Comparison of ENCODE assay signal across 24 cellular contexts in the genomic region with DNA sequence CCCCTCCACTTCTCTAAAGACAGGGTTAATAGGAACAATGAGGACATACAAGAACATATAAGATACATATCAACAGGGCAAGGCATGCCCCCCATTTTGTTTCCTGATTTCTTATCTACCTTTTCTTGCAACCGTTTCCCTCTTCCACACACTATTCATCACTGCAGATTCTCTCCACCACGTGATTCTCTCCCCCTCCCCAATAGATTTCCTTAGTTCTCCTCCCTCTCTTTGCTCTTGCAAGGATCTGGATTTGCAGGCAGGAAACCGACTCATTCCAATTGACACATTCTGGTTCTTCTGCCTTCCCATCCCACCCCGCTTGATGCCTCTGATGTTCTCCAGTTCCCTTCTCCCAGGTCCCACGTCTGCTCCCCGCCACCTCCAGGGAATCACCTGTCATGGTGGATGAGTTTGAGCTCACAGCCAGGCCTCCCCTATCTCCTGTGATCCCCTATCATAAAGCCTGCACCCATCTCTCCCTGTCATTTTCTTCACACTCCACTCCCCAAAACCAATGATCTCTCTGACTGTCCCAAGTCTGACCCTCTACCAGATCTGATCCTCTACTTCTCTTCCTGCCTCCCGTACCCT. TPM values are rescaled to one million over a fixed set of nuclear protein-coding genes. Genes with fewer than 3 reads are reported as not detected.
DNase-seq lines count a peak whose midpoint lies in the region; ATAC-seq and TF ChIP-seq lines count a peak whose summit lies in the region.
"Had no signal": no experiment of that assay in that cellular context is flagged by ENCODE, and none has a peak within 500 bp of the region (broad histone marks: within the 10 kb centered on the region; RNA-seq: fewer than 3 reads in every experiment).

No MANE protein-coding gene starts in this region.

- H3K4me3 ChIP-seq in GM23338 (peak overlapping the region; percentile 96), iPS-15b (ENCODE audit: low read depth, low read length) (peak overlapping the region; percentile 57), osteoblast (ENCODE audit: insufficient read depth, low read length) (no peak overlapping the region), OCI-LY7 (ENCODE audit: low read depth, low read length, poor library complexity, severe bottlenecking) (no peak overlapping the region), right cardiac atrium (ENCODE audit: low read length) (no peak overlapping the region), right lobe of liver (no peak overlapping the region)
- H3K4me3 ChIP-seq: testis had no signal

- peak overlapping the region; percentile 86 for H3K4me3 Mint-ChIP-seq in GM23338
- H3K4me3 Mint-ChIP-seq: activated CD4-positive, alpha-beta memory T cell treated with anti-CD3 and anti-CD28 coated beads, Interleukin-2, amount 10 ng/mL, durations not matched to agents 7 days and 5 days; activated naive CD4-positive, alpha-beta T cell treated with anti-CD3 and anti-CD28 coated beads, Interleukin-2, amount 10 ng/mL, durations not matched to agents 7 days and 5 days; natural killer cell treated with Interleukin-12 subunit alpha and Interleukin-12 subunit beta and Interleukin-15 and Interleukin-18, amount 100 ng/mL, for 72 hours; T-helper 1 cell treated with Interleukin-12 subunit alpha and Interleukin-12 subunit beta and Interleukin-4 antibody, amounts not matched to agents 30 μg/mL and 1 μg/mL, for 36 hours had no signal

- H2AFZ ChIP-seq in GM23338 (no peak overlapping the region), osteoblast (ENCODE audit: low read length) (no peak overlapping the region), OCI-LY7 (ENCODE audit: low read length) (no peak overlapping the region)

- peaks cover 79% of the 10 kb centered on the region for H3K4me1 Mint-ChIP-seq in GM23338

- CTCF ChIA-PET in OCI-LY7 (lab: Charles Lee; ENCODE audit: unreplicated experiment), result interaction anchor here (0.6 kb wide), 1 partner anchor 21 kb away, joined by 3 read pairs; no protein-coding TSS in a partner anchor

- POLR2A ChIA-PET in OCI-LY7 (lab: Charles Lee), result no interaction called here

- H3K27me3 ChIP-seq in GM23338 (ENCODE audit: insufficient read depth), result no peaks in the 10 kb centered on the region
- no peaks in the 10 kb centered on the region for H3K27me3 ChIP-seq in iPS-15b (ENCODE audit: control insufficient read depth, insufficient read depth, low read length)
- no peaks in the 10 kb centered on the region for H3K27me3 ChIP-seq in osteoblast (ENCODE audit: insufficient read depth, low read length)
- no peaks in the 10 kb centered on the region for H3K27me3 ChIP-seq in right cardiac atrium (ENCODE audit: control insufficient read depth, insufficient read depth)
- H3K27me3 ChIP-seq in right lobe of liver, result peaks cover 0 to 5% of the 10 kb centered on the region in 2 donors
- H3K27me3 ChIP-seq: testis had no signal

- peaks cover 21% of the 10 kb centered on the region for H4K20me1 ChIP-seq in GM23338 (replicated peaks; ENCODE audit: insufficient read depth)
- peaks cover 7% of the 10 kb centered on the region for H4K20me1 ChIP-seq in osteoblast (ENCODE audit: insufficient read depth, low read length)
- H4K20me1 ChIP-seq in OCI-LY7 (ENCODE audit: insufficient read depth, low read length), result no peaks in the 10 kb centered on the region; the same call in 1 of the 2 replicates

- no peaks in the 10 kb centered on the region for H3K9me3 ChIP-seq in iPS-15b (ENCODE audit: control insufficient read depth, insufficient read depth, low read length)
- no peaks in the 10 kb centered on the region for H3K9me3 ChIP-seq in osteoblast (ENCODE audit: low read depth, low read length)
- no peaks in the 10 kb centered on the region for H3K9me3 ChIP-seq in OCI-LY7 (ENCODE audit: low read length)
- no peaks in the 10 kb centered on the region for H3K9me3 ChIP-seq in right cardiac atrium (ENCODE audit: control insufficient read depth, low read length)
- no peaks in the 10 kb centered on the region for H3K9me3 ChIP-seq in right lobe of liver
- H3K9me3 ChIP-seq: testis had no signal

- H3K79me2 ChIP-seq in GM23338 (replicated peaks; ENCODE audit: insufficient read depth) (peaks cover 80% of the 10 kb centered on the region), osteoblast (ENCODE audit: insufficient read depth, low read length) (no peaks in the 10 kb centered on the region), OCI-LY7 (ENCODE audit: insufficient read depth, low read depth, low read length) (no peaks in the 10 kb centered on the region)

- ATAC-seq in GM23338 (no peak), right cardiac atrium (no peak), right lobe of liver (no peak)
- ATAC-seq: natural killer cell treated with Interleukin-12 subunit alpha and Interleukin-12 subunit beta and Interleukin-15 and Interleukin-18, amount 100 ng/mL, for 72 hours had no signal

- intact Hi-C loops in OCI-LY7 (cut with micrococcal nuclease; ENCODE audit: unreplicated experiment) (no loop called here), right cardiac atrium (cut with DNase I) (loop anchor here in 1 of 4 donors (10.0 kb wide), 1 partner anchor 701 kb away; the partner anchor contains the start of gene TRIM27), right lobe of liver (cut with DNase I) (no loop called here)

- H3K27ac ChIP-seq in GM23338 (ENCODE audit: low read depth), result peak overlapping the region; percentile 86
- peak overlapping the region; percentile 49 for H3K27ac ChIP-seq in angular gyrus (ENCODE audit: low read depth, low read length)
- no peak overlapping the region for H3K27ac ChIP-seq in osteoblast (ENCODE audit: low read depth, low read length)
- H3K27ac ChIP-seq in OCI-LY7 (ENCODE audit: low read depth, low read length, poor library complexity, severe bottlenecking), result no peak overlapping the region
- no peak overlapping the region for H3K27ac ChIP-seq in right cardiac atrium (ENCODE audit: low read length)
- H3K27ac ChIP-seq in right lobe of liver, result no peak overlapping the region
- H3K27ac ChIP-seq: testis had no signal

- no peak overlapping the region for H3K9ac ChIP-seq in iPS-15b (ENCODE audit: low read depth, low read length)

- H3K27ac Mint-ChIP-seq in GM23338, result peak overlapping the region; percentile 47; the same call in 1 of the 2 replicates
- H3K27ac Mint-ChIP-seq: activated CD4-positive, alpha-beta memory T cell treated with anti-CD3 and anti-CD28 coated beads, Interleukin-2, amount 10 ng/mL, durations not matched to agents 7 days and 5 days; activated naive CD4-positive, alpha-beta T cell treated with anti-CD3 and anti-CD28 coated beads, Interleukin-2, amount 10 ng/mL, durations not matched to agents 7 days and 5 days; natural killer cell treated with Interleukin-12 subunit alpha and Interleukin-12 subunit beta and Interleukin-15 and Interleukin-18, amount 100 ng/mL, for 72 hours; T-helper 1 cell treated with Interleukin-12 subunit alpha and Interleukin-12 subunit beta and Interleukin-4 antibody, amounts not matched to agents 30 μg/mL and 1 μg/mL, for 36 hours had no signal

- H3K4me2 ChIP-seq in GM23338, result peak overlapping the region; percentile 98
- H3K4me2 ChIP-seq in osteoblast (ENCODE audit: insufficient read depth, low read length), result no peak overlapping the region
- H3K4me2 ChIP-seq in OCI-LY7 (ENCODE audit: low read length), result no peak overlapping the region

- no peak for DNase-seq in GM23338 (ENCODE audit: low spot score)
- DNase-seq in osteoblast (ENCODE audit: insufficient read length, low spot score, missing footprints), result peak; percentile 73
- no peak for DNase-seq in OCI-LY7 (ENCODE audit: low spot score)
- DNase-seq in right cardiac atrium, result no peak
- DNase-seq in right lobe of liver, result no peak
- no peak for DNase-seq in T-helper 1 cell
- DNase-seq: activated CD4-positive, alpha-beta memory T cell treated with anti-CD3 and anti-CD28 coated beads, Interleukin-2, amount 10 ng/mL, durations not matched to agents 7 days and 5 days; activated naive CD4-positive, alpha-beta T cell treated with anti-CD3 and anti-CD28 coated beads, Interleukin-2, amount 10 ng/mL, durations not matched to agents 7 days and 5 days; activated T-cell treated with anti-CD3 and anti-CD28 coated beads, Interleukin-2, amount 50 U/mL, for 1 hour; DMS79; mammary epithelial cell; NCI-H1105 treated with DMSO at 0.1 percent for 48 hours; NCI-H526; OCI-M1; Right ventricle myocardium superior; stimulated activated CD4-positive, alpha-beta T cell treated with anti-CD3 and anti-CD28 coated beads, Interleukin-12 subunit alpha, Interleukin-12 subunit beta, amount 100 ng/mL, for 4 hours; testis had no signal

- no peak for TF ChIP-seq POLR2A in right lobe of liver (IDR thresholded peaks at IDR 0.05)

- H3K4me1 ChIP-seq in GM23338 (ENCODE audit: insufficient read depth) (peaks cover 69% of the 10 kb centered on the region), iPS-15b (ENCODE audit: control insufficient read depth, insufficient read depth, low read length) (peaks cover 37% of the 10 kb centered on the region), osteoblast (ENCODE audit: insufficient read depth, low read length) (peaks cover 16% of the 10 kb centered on the region), OCI-LY7 (ENCODE audit: insufficient read depth, low read length, poor library complexity, severe bottlenecking) (peaks cover 15% of the 10 kb centered on the region), right cardiac atrium (ENCODE audit: control insufficient read depth, insufficient read depth, low read length) (peaks cover 2% of the 10 kb centered on the region), right lobe of liver (no peaks in the 10 kb centered on the region)

- no TSS peak for BruUV-seq in OCI-LY7 (replicated peaks; lab: Mats Ljungman, UMichigan)

- no peaks in the 10 kb centered on the region for H3K9me2 ChIP-seq in GM23338 (ENCODE audit: insufficient read depth)
- H3K9me2 ChIP-seq in OCI-LY7 (ENCODE audit: insufficient read depth, low read length), result no peaks in the 10 kb centered on the region

- no peaks in the 10 kb centered on the region for H3K9me3 Mint-ChIP-seq in GM23338
- H3K9me3 Mint-ChIP-seq: activated CD4-positive, alpha-beta memory T cell treated with anti-CD3 and anti-CD28 coated beads, Interleukin-2, amount 10 ng/mL, durations not matched to agents 7 days and 5 days; activated naive CD4-positive, alpha-beta T cell treated with anti-CD3 and anti-CD28 coated beads, Interleukin-2, amount 10 ng/mL, durations not matched to agents 7 days and 5 days; natural killer cell treated with Interleukin-12 subunit alpha and Interleukin-12 subunit beta and Interleukin-15 and Interleukin-18, amount 100 ng/mL, for 72 hours; T-helper 1 cell treated with Interleukin-12 subunit alpha and Interleukin-12 subunit beta and Interleukin-4 antibody, amounts not matched to agents 30 μg/mL and 1 μg/mL, for 36 hours had no signal

- peaks cover 40% of the 10 kb centered on the region for H3K27me3 Mint-ChIP-seq in GM23338 (ENCODE audit: insufficient read depth, low read depth, poor library complexity)

- WGBS in right cardiac atrium, result 60% methylated on average over 7 of the region's 7 CpGs
- WGBS in right lobe of liver (ENCODE audit: insufficient coverage, low coverage, low lambda C conversion rate, missing lambda C conversion rate), result 41% methylated on average over 7 of the region's 7 CpGs

- no peak for TF ChIP-seq CTCF in GM23338 (conservative IDR thresholded peaks at IDR 0.05; ENCODE audit: low read depth in 2 of 2)
- TF ChIP-seq CTCF in osteoblast (IDR thresholded peaks at IDR 0.05; ENCODE audit: extremely low read depth, low read depth, low read length), result no peak
- no peak for TF ChIP-seq CTCF in OCI-LY7 (conservative IDR thresholded peaks at IDR 0.05; ENCODE audit: low read length)
- TF ChIP-seq CTCF in right lobe of liver (IDR thresholded peaks at IDR 0.05), result no peak

- H3K36me3 Mint-ChIP-seq in GM23338 (ENCODE audit: low read depth), result peaks cover 60% of the 10 kb centered on the region
- H3K36me3 Mint-ChIP-seq: natural killer cell treated with Interleukin-12 subunit alpha and Interleukin-12 subunit beta and Interleukin-15 and Interleukin-18, amount 100 ng/mL, for 72 hours had no signal

- peaks cover 43% of the 10 kb centered on the region for H3F3A ChIP-seq in GM23338 (replicated peaks; ENCODE audit: low read depth)

- H3K36me3 ChIP-seq in GM23338 (ENCODE audit: insufficient read depth) (peaks cover 30% of the 10 kb centered on the region), iPS-15b (ENCODE audit: control insufficient read depth, insufficient read depth, low read length) (peaks cover 32% of the 10 kb centered on the region), osteoblast (ENCODE audit: insufficient read depth, low read length) (peaks cover 19% of the 10 kb centered on the region), OCI-LY7 (ENCODE audit: insufficient read depth, low read length) (no peaks in the 10 kb centered on the region), right lobe of liver (no peaks in the 10 kb centered on the region)

RNA-seq across cellular contexts. Expression of gene GABBR1, which starts 7.5 kb away (rescaled TPM):
- 50.2 and 78.9 TPM in 2 replicates for total RNA-seq in GM23338 (2014; rRNA removed; shearing (Covaris generic))
- polyA plus RNA-seq in GM23338 (2016; fragmentation: Nextera tagmentation; extraction: Ambion mirVana) (36.6 and 42.8 TPM in 2 replicates), right cardiac atrium (37.5 TPM)
- total RNA-seq in osteoblast (7.6 and 10.9 TPM in 2 replicates), OCI-LY7 (2022) (33.6 and 37.1 TPM in 2 replicates), right cardiac atrium (10 to 100 TPM; 34.8 to 40.0 (median 36.6) TPM), right lobe of liver (1 to 10 TPM; 2.4 to 5.6 (median 4.9) TPM)
- total RNA-seq in OCI-LY7 (2014; rRNA removed; shearing (Covaris generic)), result 12.9 and 21.6 TPM in 2 replicates

RNA-seq across cellular contexts. Expression of gene MOG, which starts 31.5 kb away (rescaled TPM):
- 0.74 and 2.5 TPM in 2 replicates for total RNA-seq in GM23338 (2014; rRNA removed; shearing (Covaris generic))
- polyA plus RNA-seq in GM23338 (2016; fragmentation: Nextera tagmentation; extraction: Ambion mirVana) (0.49 and 0.55 TPM in 2 replicates), right cardiac atrium (4.8 TPM)
- total RNA-seq in osteoblast (not detected in 2 replicates), OCI-LY7 (2022) (not detected in 2 replicates), right cardiac atrium (1 to 10 TPM; 1.5 to 2.6 (median 2.2) TPM), right lobe of liver (not detected)
- not detected in 2 replicates for total RNA-seq in OCI-LY7 (2014; rRNA removed; shearing (Covaris generic))
- total RNA-seq: activated CD4-positive, alpha-beta memory T cell treated with anti-CD3 and anti-CD28 coated beads, Interleukin-2, amount 10 ng/mL, durations not matched to agents 7 days and 5 days; HT1080; mammary epithelial cell; natural killer cell treated with Interleukin-12 subunit alpha and Interleukin-12 subunit beta and Interleukin-15 and Interleukin-18, amount 100 ng/mL, for 72 hours; renal cortical epithelial cell had no signal
- polyA plus RNA-seq: keratinocyte, mammary epithelial cell had no signal

RNA-seq across cellular contexts. Expression of gene OR2H2, which starts 40.5 kb away (rescaled TPM):
- not detected in 2 replicates for total RNA-seq in GM23338 (2014; rRNA removed; shearing (Covaris generic))
- polyA plus RNA-seq in GM23338 (2016; fragmentation: Nextera tagmentation; extraction: Ambion mirVana) (0.83 and 0.86 TPM in 2 replicates), right cardiac atrium (not detected)
- total RNA-seq in osteoblast (not detected in 2 replicates), OCI-LY7 (2022) (not detected in 2 replicates), right cardiac atrium (not detected), right lobe of liver (not detected)
- not detected in 2 replicates for total RNA-seq in OCI-LY7 (2014; rRNA removed; shearing (Covaris generic))
- total RNA-seq: activated CD4-positive, alpha-beta memory T cell treated with anti-CD3 and anti-CD28 coated beads, Interleukin-2, amount 10 ng/mL, durations not matched to agents 7 days and 5 days; HT1080; mammary epithelial cell; natural killer cell treated with Interleukin-12 subunit alpha and Interleukin-12 subunit beta and Interleukin-15 and Interleukin-18, amount 100 ng/mL, for 72 hours; renal cortical epithelial cell; Right ventricle myocardium superior had no signal
- polyA plus RNA-seq: keratinocyte, mammary epithelial cell had no signal

RNA-seq across cellular contexts. Expression of gene ZFP57, which starts 55.5 kb away (rescaled TPM):
- total RNA-seq in GM23338 (2014; rRNA removed; shearing (Covaris generic)), result 0.59 and 2.8 TPM in 2 replicates
- polyA plus RNA-seq in GM23338 (2016; fragmentation: Nextera tagmentation; extraction: Ambion mirVana), result 0.84 and 1.3 TPM in 2 replicates
- 0.36 and 0.59 TPM in 2 replicates for total RNA-seq in osteoblast
- total RNA-seq in OCI-LY7 (2014; rRNA removed; shearing (Covaris generic)), result not detected in 2 replicates
- not detected in 2 replicates for total RNA-seq in OCI-LY7 (2022)
- total RNA-seq in right cardiac atrium, result 1 to 10 TPM in 1 of 4 donors, under 1 TPM in 3; 0.32 to 1.8 (median 0.44) TPM
- 0.77 TPM for polyA plus RNA-seq in right cardiac atrium
- total RNA-seq in right lobe of liver, result under 1 TPM in 2 of 6 experiments, not detected in 4; 0.11 to 0.31 TPM
- total RNA-seq: activated CD4-positive, alpha-beta memory T cell treated with anti-CD3 and anti-CD28 coated beads, Interleukin-2, amount 10 ng/mL, durations not matched to agents 7 days and 5 days; HT1080; Right ventricle myocardium superior had no signal

Comparison
In these comparisons a context has a peak if more than half of its experiments do, and no peak if none do; other contexts are left out.
1. H3K27ac ChIP-seq: peak in GM23338 (single experiment) and angular gyrus (single experiment); none in osteoblast (single experiment), OCI-LY7 (single experiment), right cardiac atrium (single experiment) and right lobe of liver (0 of 3).
2. H3K4me3 ChIP-seq: peak in GM23338 (single experiment) and iPS-15b (single experiment); none in osteoblast (single experiment), OCI-LY7 (single experiment), right cardiac atrium (single experiment) and right lobe of liver (0 of 3).